In the genomic region with DNA sequence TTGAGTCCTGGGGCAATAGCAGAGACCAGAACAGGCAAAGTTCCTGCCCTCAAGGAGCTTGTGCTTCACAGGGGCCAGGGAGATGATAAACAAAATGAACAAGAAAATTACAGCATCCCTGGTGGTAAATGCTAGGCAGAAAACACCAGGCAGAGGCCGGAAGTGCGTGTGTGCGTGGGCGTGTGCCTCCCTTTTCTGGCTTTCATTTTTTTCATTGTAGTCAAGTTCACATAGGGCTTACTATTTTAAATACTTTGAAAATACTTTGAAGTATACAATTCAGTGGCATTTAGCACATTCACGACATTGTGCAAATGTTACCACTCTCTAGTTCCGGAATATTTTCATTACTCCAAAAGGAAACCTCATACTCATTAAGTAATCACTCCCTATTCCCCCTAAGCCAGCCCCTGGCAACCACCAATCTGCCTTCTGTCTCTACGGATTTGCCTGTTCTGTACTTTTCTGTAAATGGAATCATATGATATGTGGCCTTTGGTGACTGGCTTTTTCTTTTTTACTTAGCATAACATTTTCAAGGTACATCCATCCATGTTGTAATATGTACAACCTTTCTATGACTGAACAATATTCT, we compare ENCODE assay signal across 9 cellular contexts.
DNase-seq lines count a peak whose midpoint lies in the region; ATAC-seq and TF ChIP-seq lines count a peak whose summit lies in the region.
"Had no signal": no experiment of that assay in that cellular context is flagged by ENCODE, and none has a peak within 500 bp of the region (broad histone marks: within the 10 kb centered on the region; RNA-seq: fewer than 3 reads in every experiment).

No MANE protein-coding gene starts in this region.

- peak; percentile 72 to 78 for DNase-seq in activated T-cell treated with anti-CD3 and anti-CD28 coated beads, Interleukin-2, amount 50 U/mL, for 72 hours
- peak; percentile 47 for DNase-seq in iris pigment epithelial cell (ENCODE audit: low read depth)
- peak; percentile 35 to 37 for DNase-seq in stimulated activated CD8-positive, alpha-beta memory T cell treated with anti-CD3 and anti-CD28 coated beads, Interleukin-15, amount 100 ng/mL, for 4 hours (ENCODE audit: low read depth in 2 of 2)
- no peak for DNase-seq in neural progenitor cell (ENCODE audit: low spot score)
- DNase-seq: NCI-H187 had no signal

- no peak overlapping the region for H2AFZ ChIP-seq in neural progenitor cell (replicated peaks)

- no peaks in the 10 kb centered on the region for H3K36me3 ChIP-seq in neural progenitor cell

- no peaks in the 10 kb centered on the region for H3F3A ChIP-seq in neural progenitor cell (ENCODE audit: low read depth)

- H3K4me2 ChIP-seq in neural progenitor cell: no peak overlapping the region

- H4K20me1 ChIP-seq in neural progenitor cell (ENCODE audit: low read depth): no peaks in the 10 kb centered on the region

- H3K4me3 ChIP-seq in neural progenitor cell: no peak overlapping the region

- no peaks in the 10 kb centered on the region for H3K27me3 ChIP-seq in neural progenitor cell

- H3K9me3 ChIP-seq in neural progenitor cell (ENCODE audit: low read depth): no peaks in the 10 kb centered on the region

- peaks cover 10% of the 10 kb centered on the region for H3K4me1 ChIP-seq in neural progenitor cell

- peak; percentile 35 to 49 for ATAC-seq in activated T-cell treated with anti-CD3 and anti-CD28 coated beads, Interleukin-2, amount 50 U/mL, for 72 hours (replicated peaks in 1 of 2)
- ATAC-seq in GM19397 (IDR thresholded peaks at IDR 0.05; ENCODE audit: unreplicated experiment) (no peak), GM19463 (IDR thresholded peaks at IDR 0.05; ENCODE audit: unreplicated experiment) (no peak), GM19351 (IDR thresholded peaks at IDR 0.05; ENCODE audit: unreplicated experiment) (no peak)

- H3K27ac ChIP-seq in neural progenitor cell: no peak overlapping the region

- no peak for TF ChIP-seq CTCF in neural progenitor cell (IDR thresholded peaks at IDR 0.05)

- no peak overlapping the region for H3K9ac ChIP-seq in neural progenitor cell

- H3K4me3 Mint-ChIP-seq in T-helper 1 cell treated with Interleukin-12 subunit alpha and Interleukin-12 subunit beta and Interleukin-4 antibody, amounts not matched to agents 30 μg/mL and 1 μg/mL, for 36 hours: no peak overlapping the region
- peak overlapping the region; percentile 66 to 82 for H3K4me3 Mint-ChIP-seq in activated T-cell treated with anti-CD3 and anti-CD28 coated beads, Interleukin-2, amount 50 U/mL, for 72 hours
- H3K4me3 Mint-ChIP-seq in neural progenitor cell: no peak overlapping the region

- H3K36me3 Mint-ChIP-seq in T-helper 1 cell treated with Interleukin-12 subunit alpha and Interleukin-12 subunit beta and Interleukin-4 antibody, amounts not matched to agents 30 μg/mL and 1 μg/mL, for 36 hours (ENCODE audit: low read depth): peaks cover 4% of the 10 kb centered on the region
- H3K36me3 Mint-ChIP-seq in activated T-cell treated with anti-CD3 and anti-CD28 coated beads, Interleukin-2, amount 50 U/mL, for 72 hours (ENCODE audit: insufficient read depth in 2 of 2): peaks cover 2 to 9% of the 10 kb centered on the region in 2 donors
- H3K36me3 Mint-ChIP-seq in neural progenitor cell: no peaks in the 10 kb centered on the region

- H3K79me2 ChIP-seq in neural progenitor cell (ENCODE audit: low read depth): no peaks in the 10 kb centered on the region

- no peaks in the 10 kb centered on the region for H3K27me3 Mint-ChIP-seq in T-helper 1 cell treated with Interleukin-12 subunit alpha and Interleukin-12 subunit beta and Interleukin-4 antibody, amounts not matched to agents 30 μg/mL and 1 μg/mL, for 36 hours (ENCODE audit: low read depth)
- H3K27me3 Mint-ChIP-seq in activated T-cell treated with anti-CD3 and anti-CD28 coated beads, Interleukin-2, amount 50 U/mL, for 72 hours (ENCODE audit: low read depth): no peaks in the 10 kb centered on the region
- H3K27me3 Mint-ChIP-seq in neural progenitor cell (ENCODE audit: insufficient read depth, low read depth): peaks cover 16% of the 10 kb centered on the region

- peak overlapping the region; percentile 87 for H3K27ac Mint-ChIP-seq in T-helper 1 cell treated with Interleukin-12 subunit alpha and Interleukin-12 subunit beta and Interleukin-4 antibody, amounts not matched to agents 30 μg/mL and 1 μg/mL, for 36 hours
- peak overlapping the region; percentile 87 for H3K27ac Mint-ChIP-seq in activated T-cell treated with anti-CD3 and anti-CD28 coated beads, Interleukin-2, amount 50 U/mL, for 72 hours
- H3K27ac Mint-ChIP-seq in neural progenitor cell: no peak overlapping the region

- H3K9me3 Mint-ChIP-seq in T-helper 1 cell treated with Interleukin-12 subunit alpha and Interleukin-12 subunit beta and Interleukin-4 antibody, amounts not matched to agents 30 μg/mL and 1 μg/mL, for 36 hours: peaks cover 4% of the 10 kb centered on the region
- peaks cover 2 to 5% of the 10 kb centered on the region in 2 donors for H3K9me3 Mint-ChIP-seq in activated T-cell treated with anti-CD3 and anti-CD28 coated beads, Interleukin-2, amount 50 U/mL, for 72 hours
- H3K9me3 Mint-ChIP-seq in neural progenitor cell: no peaks in the 10 kb centered on the region

- H3K4me1 Mint-ChIP-seq in T-helper 1 cell treated with Interleukin-12 subunit alpha and Interleukin-12 subunit beta and Interleukin-4 antibody, amounts not matched to agents 30 μg/mL and 1 μg/mL, for 36 hours (ENCODE audit: low read depth): peaks cover 32% of the 10 kb centered on the region
- peaks cover 68% of the 10 kb centered on the region for H3K4me1 Mint-ChIP-seq in activated T-cell treated with anti-CD3 and anti-CD28 coated beads, Interleukin-2, amount 50 U/mL, for 72 hours (ENCODE audit: low read depth)
- peaks cover 23% of the 10 kb centered on the region for H3K4me1 Mint-ChIP-seq in neural progenitor cell

Comparison
In these comparisons a context has a peak if more than half of its experiments do, and no peak if none do; other contexts are left out.
1. H3K4me3 Mint-ChIP-seq: peak in activated T-cell treated with anti-CD3 and anti-CD28 coated beads, Interleukin-2, amount 50 U/mL, for 72 hours (2 of 2); none in T-helper 1 cell treated with Interleukin-12 subunit alpha and Interleukin-12 subunit beta and Interleukin-4 antibody, amounts not matched to agents 30 μg/mL and 1 μg/mL, for 36 hours (single experiment) and neural progenitor cell (single experiment).
2. ATAC-seq: peak in activated T-cell treated with anti-CD3 and anti-CD28 coated beads, Interleukin-2, amount 50 U/mL, for 72 hours (2 of 2); none in GM19397 (single experiment), GM19463 (single experiment) and GM19351 (single experiment).